ENCODE assay signal across 8 cellular contexts in genomic region chr17:75404739-75405364, GRCh38. TPM values are rescaled to one million over a fixed set of nuclear protein-coding genes. Genes with fewer than 3 reads are reported as not detected.
DNase-seq lines count a peak whose midpoint lies in the region; ATAC-seq and TF ChIP-seq lines count a peak whose summit lies in the region.

No MANE protein-coding gene starts in this region.

- H2AFZ ChIP-seq in MM.1S (ENCODE audit: low read length), result peak overlapping the region; percentile 81

- peaks cover 57% of the 10 kb centered on the region for H3K79me2 ChIP-seq in MM.1S (ENCODE audit: low read length)

- H3K36me3 ChIP-seq in HAP-1 (replicated peaks) (peaks cover 5% of the 10 kb centered on the region), MM.1S (replicated peaks; ENCODE audit: insufficient read depth, low read length) (no peaks in the 10 kb centered on the region), left lung (no peaks in the 10 kb centered on the region)

- no peaks in the 10 kb centered on the region for H3K27me3 ChIP-seq in HAP-1 (ENCODE audit: low read depth)
- no peaks in the 10 kb centered on the region for H3K27me3 ChIP-seq in MM.1S (replicated peaks; ENCODE audit: insufficient read depth, low read length)
- H3K27me3 ChIP-seq in left lung, result no peaks in the 10 kb centered on the region

- H3K27me3 Mint-ChIP-seq in chondrocyte (ENCODE audit: low read depth), result peaks cover 4% of the 10 kb centered on the region

- H3K9me2 ChIP-seq in MM.1S (replicated peaks; ENCODE audit: insufficient read depth, low read length), result no peaks in the 10 kb centered on the region

- H3F3A ChIP-seq in MM.1S (ENCODE audit: insufficient read depth, low read length), result peaks cover 25% of the 10 kb centered on the region

- TF ChIP-seq CTCF in MM.1S (IDR thresholded peaks at IDR 0.05; ENCODE audit: low read length) (no peak), chondrocyte (IDR thresholded peaks at IDR 0.05) (no peak), left lung (IDR thresholded peaks at IDR 0.05) (no peak)

- peak overlapping the region; percentile 98 for H3K4me3 ChIP-seq in HAP-1
- peak overlapping the region; percentile 94 for H3K4me3 ChIP-seq in MM.1S (ENCODE audit: low read length)
- H3K4me3 ChIP-seq in left lung, result peak overlapping the region; percentile 89 to 99

- DNase-seq in EH (ENCODE audit: low read depth) (peak; percentile 45), HAP-1 (ENCODE audit: low spot score in 2 of 2) (peak; percentile 50 to 66), MM.1S (peak; percentile 55), chondrocyte (ENCODE audit: low spot score) (no peak), left lung (peak; percentile 52 to 88), ecto neural progenitor cell (ENCODE audit: low spot score) (no peak)
- peak; percentile 21 for DNase-seq in activated CD4-positive, CD25-positive, alpha-beta regulatory T cell treated with anti-CD3 and anti-CD28 coated beads, Interleukin-2, amount 50 U/mL, for 16 hours (ENCODE audit: low read depth, low spot score)
- DNase-seq in stimulated activated CD4-positive, alpha-beta T cell treated with anti-CD3 and anti-CD28 coated beads, Interleukin-4, amount 100 ng/mL, for 4 hours, result peak; percentile 48 to 56

- H4K20me1 ChIP-seq in MM.1S (ENCODE audit: insufficient read depth, low read length), result peaks cover 14% of the 10 kb centered on the region

- H3K4me1 ChIP-seq in HAP-1 (peaks cover 11% of the 10 kb centered on the region), MM.1S (ENCODE audit: low read length) (peaks cover 9% of the 10 kb centered on the region), left lung (peaks cover 9 to 50% of the 10 kb centered on the region in 2 donors)

- peak overlapping the region; percentile 98 for H3K27ac Mint-ChIP-seq in chondrocyte (ENCODE audit: unreplicated experiment)

- peak overlapping the region; percentile 94 for H3K9ac ChIP-seq in MM.1S (ENCODE audit: low read length)

- no peaks in the 10 kb centered on the region for H3K9me3 Mint-ChIP-seq in chondrocyte (ENCODE audit: low read depth)

- peaks cover 20% of the 10 kb centered on the region for H3K4me1 Mint-ChIP-seq in chondrocyte (ENCODE audit: low read depth)

- no peaks in the 10 kb centered on the region for H3K36me3 Mint-ChIP-seq in chondrocyte (ENCODE audit: low read depth)

- peak overlapping the region; percentile 84 for H3K4me2 ChIP-seq in MM.1S (ENCODE audit: low read depth, low read length)

- intact Hi-C loops in left lung (cut with DNase I), result loop anchor here in 1 of 2 donors (5.0 kb wide), 1 partner anchor 78 kb away; no protein-coding TSS in a partner anchor

- H3K9me3 ChIP-seq in HAP-1 (no peaks in the 10 kb centered on the region), MM.1S (replicated peaks; ENCODE audit: insufficient read depth, low read length) (no peaks in the 10 kb centered on the region), left lung (no peaks in the 10 kb centered on the region)

- in situ Hi-C loops in HAP-1 (cut with MboI; ENCODE audit: low sequenced_read_pairs), result loop anchor here (25.0 kb wide), 2 partner anchors 293 to 618 kb away; partner anchors contain the start of genes ARMC7 and NAT9

- H3K4me3 Mint-ChIP-seq in chondrocyte (ENCODE audit: unreplicated experiment), result peak overlapping the region; percentile 91

- peak; percentile 38 for ATAC-seq in left lung

- H3K27ac ChIP-seq in MM.1S (ENCODE audit: low read length) (peak overlapping the region; percentile 59; the same call in 1 of the 2 replicates), left lung (peak overlapping the region; percentile 88 to 99)

RNA-seq across cellular contexts. Expression of gene GRB2, which starts 0.6 kb away (rescaled TPM):
- total RNA-seq in chondrocyte (73.9 to 83.7 TPM (median 79.4 TPM) in 3 replicates), left lung (100 to 1,000 TPM; 110 to 214 TPM)

RNA-seq across cellular contexts. Expression of gene TMEM94, which starts 51.6 kb away (rescaled TPM):
- total RNA-seq in chondrocyte (45.6 to 52.3 TPM (median 49.5 TPM) in 3 replicates), left lung (10 to 100 TPM; 68.4 to 74.3 TPM)

Comparison
In these comparisons a context has a peak if more than half of its experiments do, and no peak if none do; other contexts are left out.
1. DNase-seq: peak in EH (single experiment), HAP-1 (2 of 2), MM.1S (single experiment), activated CD4-positive, CD25-positive, alpha-beta regulatory T cell treated with anti-CD3 and anti-CD28 coated beads, Interleukin-2, amount 50 U/mL, for 16 hours (single experiment), left lung (2 of 2) and stimulated activated CD4-positive, alpha-beta T cell treated with anti-CD3 and anti-CD28 coated beads, Interleukin-4, amount 100 ng/mL, for 4 hours (2 of 2); none in chondrocyte (single experiment) and ecto neural progenitor cell (single experiment).
2. Peak in every context shown above with its lines, with median percentiles within 50 percentile points of each other: H3K4me3 ChIP-seq.